In genomic region chr1:29508458-29509107, GRCh38 we compare ENCODE assay signal across 23 cellular contexts.
"Had no signal": no experiment of that assay in that cellular context is flagged by ENCODE, and none has a peak within 500 bp of the region (broad histone marks: within the 10 kb centered on the region; RNA-seq: fewer than 3 reads in every experiment).

No MANE protein-coding gene starts in this region.

- H3K27me3 ChIP-seq: pancreas had no signal

- DNase-seq: activated CD4-positive, alpha-beta T cell treated with anti-CD3 and anti-CD28 coated beads for 1 hour; activated CD4-positive, alpha-beta T cell treated with anti-CD3 and anti-CD28 coated beads, Interleukin-2, amount 50 U/mL, for 1 hour; activated CD8-positive, alpha-beta T cell treated with anti-CD3 and anti-CD28 coated beads, Interleukin-2, amount 10 ng/mL, durations not matched to agents 7 days and 5 days; activated gamma-delta T cell; activated naive CD4-positive, alpha-beta T cell treated with anti-CD3 and anti-CD28 coated beads, Interleukin-2, amount 50 U/mL, for 16 hours; activated naive CD8-positive, alpha-beta T cell treated with anti-CD3 and anti-CD28 coated beads, Interleukin-2, amount 50 U/mL, for 24 hours; activated T-cell treated with anti-CD3 and anti-CD28 coated beads, Interleukin-2, amount 50 U/mL, for 72 hours; effector CD8-positive, alpha-beta T cell; erythroblast; foreskin fibroblast; heart right ventricle; lower lobe of right lung; midbrain; natural killer cell; right cardiac atrium; stimulated activated CD4-positive, alpha-beta T cell treated with anti-CD3 and anti-CD28 coated beads, Interleukin-2, amount 100 ng/mL, for 24 hours; stimulated activated naive CD8-positive, alpha-beta T cell treated with anti-CD3 and anti-CD28 coated beads, Interleukin-15, amount 100 ng/mL, for 72 hours; T-helper 1 cell; T-helper 9 cell had no signal

- H3K4me3 ChIP-seq: heart right ventricle, lower lobe of right lung, pancreas, skin epidermis had no signal

- ATAC-seq: activated CD8-positive, alpha-beta T cell treated with anti-CD3 and anti-CD28 coated beads, Interleukin-2, amount 10 ng/mL, durations not matched to agents 7 days and 5 days; activated naive CD8-positive, alpha-beta T cell treated with anti-CD3 and anti-CD28 coated beads, Interleukin-2, amount 50 U/mL, for 24 hours; activated T-cell treated with anti-CD3 and anti-CD28 coated beads, Interleukin-2, amount 50 U/mL, for 72 hours; heart right ventricle; lower lobe of right lung; natural killer cell; pancreas; right cardiac atrium; stimulated activated effector memory CD8-positive, alpha-beta T cell treated with anti-CD3 and anti-CD28 coated beads, Interleukin-12 subunit alpha, Interleukin-12 subunit beta, amount 100 ng/mL, for 72 hours; stimulated activated naive CD8-positive, alpha-beta T cell treated with anti-CD3 and anti-CD28 coated beads, Interleukin-15, amount 100 ng/mL, for 72 hours had no signal

- H3K4me1 ChIP-seq: lower lobe of right lung, pancreas had no signal

- H3K9me3 ChIP-seq: lower lobe of right lung, neutrophil, pancreas had no signal

- H3K27ac ChIP-seq: heart right ventricle, lower lobe of right lung, neutrophil, pancreas, skin epidermis had no signal

- H3K36me3 ChIP-seq: heart right ventricle, lower lobe of right lung, neutrophil, pancreas had no signal
